9 cellular contexts compared by ENCODE assay signal in genomic region chr1:59458884-59459283, GRCh38.
"Had no signal": no experiment of that assay in that cellular context is flagged by ENCODE, and none has a peak within 500 bp of the region (broad histone marks: within the 10 kb centered on the region; RNA-seq: fewer than 3 reads in every experiment).

No MANE protein-coding gene starts in this region.

- H3K27ac ChIP-seq: GM23248, HL-60 had no signal

- DNase-seq: GM23248, GOT3, H7, HFFc6 had no signal

- H3K9ac ChIP-seq: GM23248 had no signal

- H3K36me3 ChIP-seq: HAP-1 had no signal

- ATAC-seq: HCT116, HepG2 had no signal

- H3K9me3 ChIP-seq: HAP-1 had no signal

- H3K4me3 ChIP-seq: GM23248, HAP-1 had no signal

- H3K4me1 ChIP-seq: HAP-1 had no signal

- H3K9me3 Mint-ChIP-seq: HFFc6 had no signal

- H3K4me3 Mint-ChIP-seq: HFFc6, IgD-negative memory B cell had no signal

- H3K27ac Mint-ChIP-seq: HFFc6 had no signal

- H2AFZ ChIP-seq: GM23248 had no signal

- H3K27me3 Mint-ChIP-seq: IgD-negative memory B cell had no signal
